In the genomic region with DNA sequence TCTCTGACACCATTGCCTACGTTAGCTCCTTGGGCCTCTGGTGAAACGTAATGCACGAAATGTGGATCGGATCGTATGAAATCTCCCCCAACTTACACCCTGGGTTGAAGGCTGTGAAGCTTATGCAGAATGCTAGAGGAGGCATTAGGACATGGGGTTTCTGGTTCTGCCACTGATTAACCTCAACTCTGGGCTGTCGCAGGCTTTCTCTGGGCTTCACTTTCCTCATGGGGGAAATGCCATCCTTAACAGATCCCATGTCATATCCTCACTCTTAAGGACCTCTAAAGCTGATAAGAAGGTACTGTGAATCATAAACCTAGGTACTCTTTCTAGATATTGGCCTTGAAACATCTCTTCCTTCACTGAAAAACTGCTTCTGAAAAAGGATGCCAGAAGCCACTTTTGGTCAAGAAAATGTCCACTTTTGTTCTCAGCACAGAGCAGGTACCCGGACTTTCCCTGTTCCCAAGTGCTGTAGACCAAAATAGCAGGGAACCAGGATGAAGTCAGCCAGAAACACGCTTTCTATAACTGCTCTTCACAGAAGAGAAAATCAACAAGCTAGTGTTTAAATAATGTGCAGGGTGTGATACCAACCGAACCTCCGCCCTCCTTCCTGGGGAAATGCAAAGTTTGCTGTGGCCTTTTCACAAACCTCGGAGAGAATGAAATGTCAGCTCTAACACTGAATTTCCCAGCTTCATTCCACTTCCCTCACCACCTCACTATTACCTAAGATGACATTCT, we compare ENCODE assay signal across 12 cellular contexts.
A peak's percentile ranks its signal among the peaks of the same experiment; 100 is the strongest.
DNase-seq lines count a peak whose midpoint lies in the region; ATAC-seq and TF ChIP-seq lines count a peak whose summit lies in the region.
"Had no signal": no experiment of that assay in that cellular context is flagged by ENCODE, and none has a peak within 500 bp of the region (broad histone marks: within the 10 kb centered on the region; RNA-seq: fewer than 3 reads in every experiment).

No MANE protein-coding gene starts in this region.

- H3K27ac ChIP-seq in lower lobe of right lung: peak overlapping the region; percentile 32
- H3K27ac ChIP-seq: suprapubic skin, VCaP had no signal

- ATAC-seq in lower lobe of right lung: peak; percentile 61 to 93

- H3K27me3 Mint-ChIP-seq in activated CD4-positive, alpha-beta T cell treated with anti-CD3 and anti-CD28 coated beads, Interleukin-2, amount 10 ng/mL, durations not matched to agents 24 days and 14 days: no peaks in the 10 kb centered on the region
- no peaks in the 10 kb centered on the region for H3K27me3 Mint-ChIP-seq in activated T-helper 2 cell treated with anti-CD3 and anti-CD28 coated beads, Interferon-gamma antibody, Interleukin-2, Interleukin-4, amounts not matched to agents 10 μg/mL and 5 μg/mL and 100 μg/mL, durations not matched to agents 14 hours and 24 hours and 36 hours (ENCODE audit: low read depth)
- H3K27me3 Mint-ChIP-seq in stimulated activated naive CD8-positive, alpha-beta T cell treated with anti-CD3 and anti-CD28 coated beads, Interleukin-15, Interleukin-2, amounts not matched to agents 100 ng/mL and 50 ng/mL, for 24 hours: no peaks in the 10 kb centered on the region

- no peaks in the 10 kb centered on the region for H3K9me3 ChIP-seq in lower lobe of right lung
- H3K9me3 ChIP-seq: suprapubic skin had no signal

- H3K36me3 Mint-ChIP-seq in activated CD4-positive, alpha-beta T cell treated with anti-CD3 and anti-CD28 coated beads, Interleukin-2, amount 10 ng/mL, durations not matched to agents 24 days and 14 days (ENCODE audit: low read depth): peaks cover 19% of the 10 kb centered on the region
- H3K36me3 Mint-ChIP-seq in activated T-helper 2 cell treated with anti-CD3 and anti-CD28 coated beads, Interferon-gamma antibody, Interleukin-2, Interleukin-4, amounts not matched to agents 10 μg/mL and 5 μg/mL and 100 μg/mL, durations not matched to agents 14 hours and 24 hours and 36 hours (ENCODE audit: low read depth): peaks cover 33% of the 10 kb centered on the region
- H3K36me3 Mint-ChIP-seq in stimulated activated naive CD8-positive, alpha-beta T cell treated with anti-CD3 and anti-CD28 coated beads, Interleukin-15, Interleukin-2, amounts not matched to agents 100 ng/mL and 50 ng/mL, for 24 hours (ENCODE audit: low read depth): peaks cover 33% of the 10 kb centered on the region

- no peak overlapping the region for H3K4me3 ChIP-seq in lower lobe of right lung
- H3K4me3 ChIP-seq: suprapubic skin had no signal

- H3K27me3 ChIP-seq in lower lobe of right lung (ENCODE audit: low read depth): no peaks in the 10 kb centered on the region
- H3K27me3 ChIP-seq: suprapubic skin had no signal

- H3K4me1 Mint-ChIP-seq in activated CD4-positive, alpha-beta T cell treated with anti-CD3 and anti-CD28 coated beads, Interleukin-2, amount 10 ng/mL, durations not matched to agents 24 days and 14 days: peaks cover 62% of the 10 kb centered on the region
- peaks cover 63% of the 10 kb centered on the region for H3K4me1 Mint-ChIP-seq in activated T-helper 2 cell treated with anti-CD3 and anti-CD28 coated beads, Interferon-gamma antibody, Interleukin-2, Interleukin-4, amounts not matched to agents 10 μg/mL and 5 μg/mL and 100 μg/mL, durations not matched to agents 14 hours and 24 hours and 36 hours (ENCODE audit: low read depth)
- peaks cover 84% of the 10 kb centered on the region for H3K4me1 Mint-ChIP-seq in stimulated activated naive CD8-positive, alpha-beta T cell treated with anti-CD3 and anti-CD28 coated beads, Interleukin-15, Interleukin-2, amounts not matched to agents 100 ng/mL and 50 ng/mL, for 24 hours (ENCODE audit: low read depth)

- TF ChIP-seq CTCF in lower lobe of right lung (IDR thresholded peaks at IDR 0.05): no peak

- no peaks in the 10 kb centered on the region for H3K36me3 ChIP-seq in lower lobe of right lung
- H3K36me3 ChIP-seq: suprapubic skin had no signal

- H3K27ac Mint-ChIP-seq in activated CD4-positive, alpha-beta T cell treated with anti-CD3 and anti-CD28 coated beads, Interleukin-2, amount 10 ng/mL, durations not matched to agents 24 days and 14 days: peak overlapping the region; percentile 77
- peak overlapping the region; percentile 75 for H3K27ac Mint-ChIP-seq in activated T-helper 2 cell treated with anti-CD3 and anti-CD28 coated beads, Interferon-gamma antibody, Interleukin-2, Interleukin-4, amounts not matched to agents 10 μg/mL and 5 μg/mL and 100 μg/mL, durations not matched to agents 14 hours and 24 hours and 36 hours
- peak overlapping the region; percentile 95 for H3K27ac Mint-ChIP-seq in stimulated activated naive CD8-positive, alpha-beta T cell treated with anti-CD3 and anti-CD28 coated beads, Interleukin-15, Interleukin-2, amounts not matched to agents 100 ng/mL and 50 ng/mL, for 24 hours

- H3K9me3 Mint-ChIP-seq in activated CD4-positive, alpha-beta T cell treated with anti-CD3 and anti-CD28 coated beads, Interleukin-2, amount 10 ng/mL, durations not matched to agents 24 days and 14 days: no peaks in the 10 kb centered on the region
- H3K9me3 Mint-ChIP-seq in activated T-helper 2 cell treated with anti-CD3 and anti-CD28 coated beads, Interferon-gamma antibody, Interleukin-2, Interleukin-4, amounts not matched to agents 10 μg/mL and 5 μg/mL and 100 μg/mL, durations not matched to agents 14 hours and 24 hours and 36 hours: no peaks in the 10 kb centered on the region
- H3K9me3 Mint-ChIP-seq in stimulated activated naive CD8-positive, alpha-beta T cell treated with anti-CD3 and anti-CD28 coated beads, Interleukin-15, Interleukin-2, amounts not matched to agents 100 ng/mL and 50 ng/mL, for 24 hours: peaks cover 2% of the 10 kb centered on the region

- DNase-seq in activated CD4-positive, alpha-beta T cell treated with anti-CD3 and anti-CD28 coated beads, Interleukin-2, amount 10 ng/mL, durations not matched to agents 24 days and 14 days: peak; percentile 70
- DNase-seq in activated CD4-positive, alpha-beta T cell treated with anti-CD3 and anti-CD28 coated beads, Interleukin-2, amount 50 U/mL, for 4 hours: no peak
- no peak for DNase-seq in activated T-helper 2 cell treated with anti-CD3 and anti-CD28 coated beads, Interferon-gamma antibody, Interleukin-2, Interleukin-4, amounts not matched to agents 10 μg/mL and 5 μg/mL and 100 μg/mL, durations not matched to agents 14 hours and 24 hours and 36 hours (ENCODE audit: low spot score)
- DNase-seq in lower lobe of right lung (no peak), EL (no peak), hypothalamus (lab: John Stamatoyannopoulos, UW) (no peak), NCI-H2227 (lab: John Stamatoyannopoulos, UW; ENCODE audit: unreplicated experiment) (no peak)
- DNase-seq: ACHN, activated gamma-delta T cell had no signal

- intact Hi-C loops in activated CD4-positive, alpha-beta T cell treated with anti-CD3 and anti-CD28 coated beads, Interleukin-2, amount 10 ng/mL, durations not matched to agents 24 days and 14 days (cut with micrococcal nuclease): loop anchor here (2.0 to 5.0 kb wide), 2 partner anchors 150 to 237 kb away; no protein-coding TSS in a partner anchor
- intact Hi-C loops in activated T-helper 2 cell treated with anti-CD3 and anti-CD28 coated beads, Interferon-gamma antibody, Interleukin-2, Interleukin-4, amounts not matched to agents 10 μg/mL and 5 μg/mL and 100 μg/mL, durations not matched to agents 14 hours and 24 hours and 36 hours (cut with micrococcal nuclease): loop anchor here (2.0 to 5.0 kb wide), 6 partner anchors 55 to 300 kb away; no protein-coding TSS in a partner anchor
- intact Hi-C loops in lower lobe of right lung (cut with DNase I): no loop called here

- peaks cover 26% of the 10 kb centered on the region for H3K4me1 ChIP-seq in lower lobe of right lung

- peak overlapping the region; percentile 47 for H3K4me3 Mint-ChIP-seq in activated CD4-positive, alpha-beta T cell treated with anti-CD3 and anti-CD28 coated beads, Interleukin-2, amount 10 ng/mL, durations not matched to agents 24 days and 14 days
- peak overlapping the region; percentile 28 for H3K4me3 Mint-ChIP-seq in activated T-helper 2 cell treated with anti-CD3 and anti-CD28 coated beads, Interferon-gamma antibody, Interleukin-2, Interleukin-4, amounts not matched to agents 10 μg/mL and 5 μg/mL and 100 μg/mL, durations not matched to agents 14 hours and 24 hours and 36 hours (ENCODE audit: low read depth)
- peak overlapping the region; percentile 70 for H3K4me3 Mint-ChIP-seq in stimulated activated naive CD8-positive, alpha-beta T cell treated with anti-CD3 and anti-CD28 coated beads, Interleukin-15, Interleukin-2, amounts not matched to agents 100 ng/mL and 50 ng/mL, for 24 hours
